8 cellular contexts compared by ENCODE assay signal in the genomic region with DNA sequence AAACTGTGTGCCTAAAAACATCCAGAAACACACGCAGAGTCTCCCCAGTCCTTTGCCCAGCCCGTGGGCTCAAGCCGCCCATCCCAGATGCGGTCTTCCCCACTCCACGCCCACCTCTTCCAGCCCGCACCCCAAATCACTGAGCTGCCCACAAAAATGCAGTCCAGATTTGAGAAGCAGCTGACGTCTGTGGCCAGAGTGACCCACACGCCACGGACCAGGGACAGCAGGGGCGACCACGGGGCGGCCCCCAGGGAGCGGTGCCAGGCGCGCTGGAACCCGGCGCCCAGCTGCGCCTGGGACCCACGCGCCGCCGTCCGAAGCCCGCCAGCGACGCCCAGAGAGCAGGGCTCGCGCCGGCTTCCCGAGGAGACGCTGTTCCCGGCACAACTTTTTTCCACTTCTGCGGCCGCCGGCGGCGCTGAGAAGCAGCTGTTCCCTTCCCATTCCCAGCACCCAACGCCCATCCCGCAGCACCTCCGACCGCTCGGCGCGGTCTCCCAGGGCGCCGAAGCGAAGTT. TPM values are rescaled to one million over a fixed set of nuclear protein-coding genes. Genes with fewer than 3 reads are reported as not detected.
DNase-seq lines count a peak whose midpoint lies in the region; TF ChIP-seq lines count a peak whose summit lies in the region.

No MANE protein-coding gene starts in this region.

- H3K4me3 ChIP-seq in HAP-1 (peak overlapping the region; percentile 77), ascending aorta (peak overlapping the region; percentile 76 to 94), iPS DF 6.9 (ENCODE audit: low read length) (peak overlapping the region; percentile 87)

- TF ChIP-seq CTCF in ascending aorta (IDR thresholded peaks at IDR 0.05), result no peak

- intact Hi-C loops in ascending aorta (cut with DNase I), result loop anchor here (1.0 to 10.0 kb wide), 8 partner anchors 10 to 353 kb away; partner anchors contain the start of genes AP3B1 and ARSB

- H3K36me3 ChIP-seq in HAP-1 (replicated peaks), result no peaks in the 10 kb centered on the region
- H3K36me3 ChIP-seq in ascending aorta, result no peaks in the 10 kb centered on the region
- no peaks in the 10 kb centered on the region for H3K36me3 ChIP-seq in iPS DF 6.9 (ENCODE audit: control insufficient read depth, insufficient read depth, low read length)

- H3K9me3 ChIP-seq in HAP-1 (no peaks in the 10 kb centered on the region), ascending aorta (no peaks in the 10 kb centered on the region), iPS DF 6.9 (ENCODE audit: control insufficient read depth, insufficient read depth, low read length) (no peaks in the 10 kb centered on the region)

- no CpG with 5 or more reads among the region's 47 CpGs for WGBS in iPS DF 6.9 (ENCODE audit: insufficient coverage, insufficient read length)

- H3K4me1 ChIP-seq in HAP-1 (peaks cover 6% of the 10 kb centered on the region; the same call in 1 of the 2 replicates), ascending aorta (peaks cover 0 to 30% of the 10 kb centered on the region in 2 donors), iPS DF 6.9 (ENCODE audit: control insufficient read depth, insufficient read depth, low read length) (peaks cover 5% of the 10 kb centered on the region; the same call in 1 of the 2 replicates)

- H3K27ac ChIP-seq in ascending aorta (peak overlapping the region; percentile 98 to 99), iPS DF 6.9 (ENCODE audit: low read length) (no peak overlapping the region)

- H3K27me3 ChIP-seq in HAP-1 (ENCODE audit: low read depth), result no peaks in the 10 kb centered on the region
- no peaks in the 10 kb centered on the region for H3K27me3 ChIP-seq in ascending aorta
- no peaks in the 10 kb centered on the region for H3K27me3 ChIP-seq in iPS DF 6.9 (ENCODE audit: control insufficient read depth, insufficient read depth, low read length)

- DNase-seq in NCI-H2227 (lab: John Stamatoyannopoulos, UW; ENCODE audit: unreplicated experiment), result peak; percentile 45
- DNase-seq in NCI-H2227 treated with DMSO at 0.1 percent for 48 hours (lab: John Stamatoyannopoulos, UW), result no peak
- peak; percentile 34 to 66 for DNase-seq in HAP-1 (ENCODE audit: low spot score in 2 of 2)
- peak; percentile 56 for DNase-seq in M059J (ENCODE audit: low read depth)
- peak in 1 of 2 donors; percentile 81 for DNase-seq in ascending aorta (ENCODE audit: low spot score in 2 of 2)
- no peak for DNase-seq in iPS DF 6.9 (ENCODE audit: low read depth, low spot score)
- peak; percentile 82 for DNase-seq in retina
- no peak for DNase-seq in effector CD8-positive, alpha-beta T cell (lab: John Stamatoyannopoulos, UW)

- in situ Hi-C loops in HAP-1 (cut with MboI; ENCODE audit: low sequenced_read_pairs), result no loop called here

RNA-seq across cellular contexts. Expression of gene LHFPL2, which starts 0.7 kb away (rescaled TPM):
- total RNA-seq in M059J (2014; rRNA removed; shearing (Covaris generic)), result 19.1 and 29.6 TPM in 2 replicates
- 9.7 TPM for total RNA-seq in ascending aorta

Comparison
In these comparisons a context has a peak if more than half of its experiments do, and no peak if none do; other contexts are left out.
1. DNase-seq: peak in NCI-H2227 (single experiment), HAP-1 (2 of 2), M059J (single experiment) and retina (single experiment); none in NCI-H2227 treated with DMSO at 0.1 percent for 48 hours (single experiment), iPS DF 6.9 (single experiment) and effector CD8-positive, alpha-beta T cell (single experiment).
2. Peak in every context shown above with its lines, with median percentiles within 50 percentile points of each other: H3K4me3 ChIP-seq.